28 cellular contexts compared by ENCODE assay signal in genomic region chr13:64087624-64088023, GRCh38.
"Had no signal": no experiment of that assay in that cellular context is flagged by ENCODE, and none has a peak within 500 bp of the region (broad histone marks: within the 10 kb centered on the region; RNA-seq: fewer than 3 reads in every experiment).

No MANE protein-coding gene starts in this region.

- H3K9me3 ChIP-seq: stomach, suprapubic skin, testis, thoracic aorta, thyroid gland, tibial artery, tibial nerve, transverse colon, upper lobe of left lung, upper lobe of right lung, uterus, vagina had no signal

- H3K4me3 ChIP-seq: stomach, suprapubic skin, testis, thoracic aorta, thyroid gland, tibial artery, tibial nerve, transverse colon, upper lobe of left lung, upper lobe of right lung, uterus, vagina had no signal

- H3K4me1 ChIP-seq: stomach, suprapubic skin, testis, thyroid gland, tibial artery, tibial nerve, transverse colon, upper lobe of left lung, upper lobe of right lung, uterus, vagina had no signal

- DNase-seq: stimulated activated CD4-positive, alpha-beta T cell treated with anti-CD3 and anti-CD28 coated beads, Interleukin-2, amount 100 ng/mL, for 48 hours; stimulated activated CD4-positive, alpha-beta T cell treated with anti-CD3 and anti-CD28 coated beads, Interleukin-4, amount 100 ng/mL, for 1 hour; stimulated activated CD4-positive, alpha-beta T cell treated with anti-CD3 and anti-CD28 coated beads, Interleukin-4, amount 100 ng/mL, for 24 hours; stimulated activated CD4-positive, alpha-beta T cell treated with anti-CD3 and anti-CD28 coated beads, Interleukin-4, amount 100 ng/mL, for 4 hours; stimulated activated CD8-positive, alpha-beta memory T cell treated with anti-CD3 and anti-CD28 coated beads, Interleukin-4, amount 100 ng/mL, for 48 hours; stimulated activated naive B cell treated with anti-CD40 and anti-IgM and Interleukin-4, amounts not matched to agents 10 μg/mL and 1 μg/mL and 100 μg/mL, for 72 hours; stimulated activated naive CD4-positive, alpha-beta T cell; stimulated activated naive CD4-positive, alpha-beta T cell treated with Interleukin-2 at 50 U/mL for 16 hours; stimulated activated naive CD8-positive, alpha-beta T cell treated with anti-CD3 and anti-CD28 coated beads, Interleukin-15, amount 100 ng/mL, for 72 hours; stimulated activated naive CD8-positive, alpha-beta T cell treated with anti-CD3 and anti-CD28 coated beads, Interleukin-15, Interleukin-2, amounts not matched to agents 100 U/mL and 50 U/mL, for 24 hours; stomach; substantia nigra; testis; thyroid gland; tibial artery; transverse colon; trophoblast cell; upper lobe of left lung; upper lobe of right lung; uterus had no signal

- H3K4me3 Mint-ChIP-seq: stimulated activated effector memory CD8-positive, alpha-beta T cell treated with anti-CD3 and anti-CD28 coated beads, Interleukin-12 subunit alpha, Interleukin-12 subunit beta, amount 100 ng/mL, for 72 hours; stimulated activated memory B cell treated with anti-CD40 and anti-IgM and Interleukin-4, amounts not matched to agents 10 μg/mL and 1 μg/mL and 100 μg/mL, for 72 hours; stimulated activated naive B cell treated with anti-CD40 and anti-IgM and Interleukin-4, amounts not matched to agents 10 μg/mL and 1 μg/mL and 100 μg/mL, for 72 hours; stimulated activated naive CD8-positive, alpha-beta T cell treated with anti-CD3 and anti-CD28 coated beads, Interleukin-15, amount 100 ng/mL, for 72 hours; stimulated activated naive CD8-positive, alpha-beta T cell treated with anti-CD3 and anti-CD28 coated beads, Interleukin-15, Interleukin-2, amounts not matched to agents 100 ng/mL and 50 ng/mL, for 24 hours; type B pancreatic cell had no signal

- H3K27ac ChIP-seq: stomach, suprapubic skin, testis, thoracic aorta, thyroid gland, tibial artery, tibial nerve, transverse colon, upper lobe of left lung, upper lobe of right lung, uterus, vagina had no signal

- H3K27me3 ChIP-seq: stomach, suprapubic skin, testis, thyroid gland, tibial artery, tibial nerve, transverse colon, upper lobe of left lung, upper lobe of right lung, uterus, vagina had no signal

- H3K27ac Mint-ChIP-seq: stimulated activated effector memory CD8-positive, alpha-beta T cell treated with anti-CD3 and anti-CD28 coated beads, Interleukin-12 subunit alpha, Interleukin-12 subunit beta, amount 100 ng/mL, for 72 hours; stimulated activated memory B cell treated with anti-CD40 and anti-IgM and Interleukin-4, amounts not matched to agents 10 μg/mL and 1 μg/mL and 100 μg/mL, for 72 hours; stimulated activated naive B cell treated with anti-CD40 and anti-IgM and Interleukin-4, amounts not matched to agents 10 μg/mL and 1 μg/mL and 100 μg/mL, for 72 hours; stimulated activated naive CD8-positive, alpha-beta T cell treated with anti-CD3 and anti-CD28 coated beads, Interleukin-15, Interleukin-2, amounts not matched to agents 100 ng/mL and 50 ng/mL, for 24 hours; type B pancreatic cell had no signal

- H3K36me3 Mint-ChIP-seq: stimulated activated effector memory CD8-positive, alpha-beta T cell treated with anti-CD3 and anti-CD28 coated beads, Interleukin-12 subunit alpha, Interleukin-12 subunit beta, amount 100 ng/mL, for 72 hours; stimulated activated memory B cell treated with anti-CD40 and anti-IgM and Interleukin-4, amounts not matched to agents 10 μg/mL and 1 μg/mL and 100 μg/mL, for 72 hours; stimulated activated naive B cell treated with anti-CD40 and anti-IgM and Interleukin-4, amounts not matched to agents 10 μg/mL and 1 μg/mL and 100 μg/mL, for 72 hours; type B pancreatic cell had no signal

- H3K4me1 Mint-ChIP-seq: stimulated activated effector memory CD8-positive, alpha-beta T cell treated with anti-CD3 and anti-CD28 coated beads, Interleukin-12 subunit alpha, Interleukin-12 subunit beta, amount 100 ng/mL, for 72 hours; stimulated activated memory B cell treated with anti-CD40 and anti-IgM and Interleukin-4, amounts not matched to agents 10 μg/mL and 1 μg/mL and 100 μg/mL, for 72 hours; stimulated activated naive B cell treated with anti-CD40 and anti-IgM and Interleukin-4, amounts not matched to agents 10 μg/mL and 1 μg/mL and 100 μg/mL, for 72 hours; stimulated activated naive CD8-positive, alpha-beta T cell treated with anti-CD3 and anti-CD28 coated beads, Interleukin-15, amount 100 ng/mL, for 72 hours had no signal

- H3K36me3 ChIP-seq: stomach, suprapubic skin, thoracic aorta, thyroid gland, tibial artery, tibial nerve, transverse colon, upper lobe of left lung, upper lobe of right lung, vagina had no signal

- ATAC-seq: stimulated activated effector memory CD8-positive, alpha-beta T cell treated with anti-CD3 and anti-CD28 coated beads, Interleukin-12 subunit alpha, Interleukin-12 subunit beta, amount 100 ng/mL, for 72 hours; stimulated activated memory B cell treated with anti-CD40 and anti-IgM and Interleukin-4, amounts not matched to agents 10 μg/mL and 1 μg/mL and 100 μg/mL, for 72 hours; stimulated activated naive B cell treated with anti-CD40 and anti-IgM and Interleukin-4, amounts not matched to agents 10 μg/mL and 1 μg/mL and 100 μg/mL, for 72 hours; stimulated activated naive CD8-positive, alpha-beta T cell treated with anti-CD3 and anti-CD28 coated beads, Interleukin-15, amount 100 ng/mL, for 72 hours; stimulated activated naive CD8-positive, alpha-beta T cell treated with anti-CD3 and anti-CD28 coated beads, Interleukin-15, Interleukin-2, amounts not matched to agents 100 U/mL and 50 U/mL, for 24 hours; upper lobe of right lung had no signal

- H3K27me3 Mint-ChIP-seq: stimulated activated memory B cell treated with anti-CD40 and anti-IgM and Interleukin-4, amounts not matched to agents 10 μg/mL and 1 μg/mL and 100 μg/mL, for 72 hours; stimulated activated naive B cell treated with anti-CD40 and anti-IgM and Interleukin-4, amounts not matched to agents 10 μg/mL and 1 μg/mL and 100 μg/mL, for 72 hours; stimulated activated naive CD8-positive, alpha-beta T cell treated with anti-CD3 and anti-CD28 coated beads, Interleukin-15, amount 100 ng/mL, for 72 hours; stimulated activated naive CD8-positive, alpha-beta T cell treated with anti-CD3 and anti-CD28 coated beads, Interleukin-15, Interleukin-2, amounts not matched to agents 100 ng/mL and 50 ng/mL, for 24 hours; type B pancreatic cell had no signal
